Comparison of ENCODE assay signal across 8 cellular contexts in the genomic region with DNA sequence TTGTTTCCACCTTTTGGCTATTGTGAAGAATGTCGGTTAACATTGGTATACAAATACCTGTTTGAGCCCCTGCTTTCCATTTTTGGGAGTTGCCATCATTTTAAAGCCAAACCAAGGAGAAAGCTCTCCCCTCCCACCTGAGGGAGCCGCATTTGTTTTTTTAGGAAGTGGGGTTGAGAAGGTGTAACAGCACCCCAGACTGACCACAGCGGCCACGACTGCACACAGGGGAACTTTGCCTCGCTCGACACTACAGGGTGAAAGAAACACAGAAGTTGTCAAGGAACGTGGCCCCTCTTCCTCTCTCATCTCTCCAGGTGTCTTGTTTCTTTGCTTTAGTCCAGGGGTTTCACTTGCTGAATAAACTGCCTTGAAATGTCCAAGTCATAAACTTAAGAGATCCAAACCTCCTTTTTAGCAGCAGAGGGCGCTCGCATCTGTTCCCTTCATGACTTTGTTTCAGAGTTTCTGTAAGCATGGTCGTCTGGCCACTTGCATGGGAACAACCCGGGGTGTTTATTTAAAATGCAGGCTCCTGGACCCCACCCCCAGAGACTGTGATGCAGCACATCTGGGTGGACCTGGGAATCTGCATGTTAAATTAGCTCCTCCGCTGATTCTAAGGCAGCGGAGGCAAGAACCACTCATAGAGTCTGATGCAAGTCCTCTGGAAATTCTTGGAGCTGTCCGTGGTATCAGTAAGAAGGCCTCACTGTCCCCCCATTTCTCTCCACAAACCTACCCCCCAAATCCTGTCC. TPM values are rescaled to one million over a fixed set of nuclear protein-coding genes. Genes with fewer than 3 reads are reported as not detected.
DNase-seq lines count a peak whose midpoint lies in the region; ATAC-seq lines count a peak whose summit lies in the region.

No MANE protein-coding gene starts in this region.

- peaks cover 5 to 13% (median 7%) of the 10 kb centered on the region in 3 donors for H3K27me3 Mint-ChIP-seq in immature natural killer cell (ENCODE audit: low read depth in 3 of 3)

- H3K4me1 Mint-ChIP-seq in immature natural killer cell, result peaks cover 47 to 57% of the 10 kb centered on the region in 2 donors

- peak overlapping the region in 3 of 6 donors; percentile 8 to 62 (median 33) for H3K27ac Mint-ChIP-seq in immature natural killer cell

- H3K4me3 Mint-ChIP-seq in immature natural killer cell, result peak overlapping the region; percentile 62 to 93 (median 74)

- DNase-seq in DMS53 treated with DMSO at 0.1 percent for 48 hours (lab: John Stamatoyannopoulos, UW; ENCODE audit: unreplicated experiment), result peak; percentile 55
- peak; percentile 54 for DNase-seq in Jurkat, Clone E6-1 (ENCODE audit: low read depth, low spot score)
- DNase-seq in SKM-1 treated with dmso at 0.1 percent for 144 hours (lab: John Stamatoyannopoulos, UW; ENCODE audit: unreplicated experiment), result peak; percentile 64
- peak; percentile 12 for DNase-seq in amniotic stem cell (lab: John Stamatoyannopoulos, UW)
- DNase-seq in immature natural killer cell, result peak; percentile 44 to 55 (median 48)
- peak; percentile 49 to 54 for DNase-seq in stimulated activated CD4-positive, alpha-beta T cell treated with anti-CD3 and anti-CD28 coated beads, Interleukin-2, amount 100 ng/mL, for 48 hours

- H3K36me3 Mint-ChIP-seq in immature natural killer cell, result peaks cover 0 to 5% (median 0%) of the 10 kb centered on the region in 3 donors

- H3K9me3 Mint-ChIP-seq in immature natural killer cell, result no peaks in the 10 kb centered on the region

- no peak for ATAC-seq in HG02870 (IDR thresholded peaks at IDR 0.05; ENCODE audit: unreplicated experiment)
- no peak for ATAC-seq in GM18867 (IDR thresholded peaks at IDR 0.05; ENCODE audit: unreplicated experiment)

- H3K4me3 ChIP-seq in Jurkat, Clone E6-1 (ENCODE audit: low read length), result no peak overlapping the region

RNA-seq across cellular contexts. Expression of a gene that starts 2.1 kb away (rescaled TPM):
- polyA plus RNA-seq in Jurkat, Clone E6-1 (2012; ENCODE audit: insufficient read depth, insufficient read length), result 4.2 TPM
- 1 to 10 TPM; 3.1 to 8.3 (median 5.6) TPM for polyA plus RNA-seq in immature natural killer cell

Comparison
In these comparisons a context has a peak if more than half of its experiments do, and no peak if none do; other contexts are left out.
1. DNase-seq: peak in every context shown above with its lines; median percentile 64 in SKM-1 treated with dmso at 0.1 percent for 144 hours; 55 in DMS53 treated with DMSO at 0.1 percent for 48 hours; 54 in Jurkat, Clone E6-1; 52 in stimulated activated CD4-positive, alpha-beta T cell treated with anti-CD3 and anti-CD28 coated beads, Interleukin-2, amount 100 ng/mL, for 48 hours; 48 in immature natural killer cell; 12 in amniotic stem cell.